ENCODE assay signal across 8 cellular contexts in the genomic region with DNA sequence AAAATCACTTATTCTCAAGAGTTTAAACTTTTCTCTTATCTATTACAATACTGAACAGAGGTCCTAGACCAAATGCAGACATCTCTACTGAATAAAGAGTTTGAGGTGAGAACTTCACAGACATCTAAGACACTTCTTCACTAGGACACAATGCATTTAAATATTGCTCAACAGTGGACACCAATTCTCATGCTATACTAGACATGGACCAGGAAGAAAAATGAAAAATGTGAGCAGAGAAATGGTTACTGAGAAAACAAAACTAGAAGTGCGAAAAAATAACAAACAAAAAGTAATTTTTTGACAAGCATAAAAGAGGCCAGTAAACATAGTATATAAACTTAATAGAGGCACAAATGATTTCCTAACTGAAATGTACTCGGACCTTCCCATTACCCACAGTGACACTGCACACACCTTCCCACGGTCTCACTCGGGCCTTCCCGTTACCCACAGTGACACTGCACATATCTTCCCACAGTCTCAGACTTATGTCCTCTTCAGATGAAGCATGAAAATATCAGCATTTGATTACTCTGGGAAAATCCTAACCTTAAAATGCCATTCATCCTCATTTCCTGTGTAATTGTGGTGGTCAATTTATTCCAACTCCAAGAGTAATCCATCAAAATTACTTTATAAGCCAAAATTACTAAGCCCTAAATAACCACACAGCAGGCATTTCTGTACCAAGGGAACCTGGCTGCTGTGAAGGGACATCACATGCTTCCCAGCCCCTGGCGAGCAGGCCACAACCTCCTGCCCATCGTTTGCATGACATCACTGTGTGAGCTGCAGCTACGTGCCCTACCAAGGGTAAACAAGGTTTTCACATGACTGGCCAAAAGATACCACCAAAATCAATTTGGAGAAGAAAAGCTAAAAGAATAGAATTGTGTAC. TPM values are rescaled to one million over a fixed set of nuclear protein-coding genes. Genes with fewer than 3 reads are reported as not detected.
A peak's percentile ranks its signal among the peaks of the same experiment; 100 is the strongest.
DNase-seq lines count a peak whose midpoint lies in the region; ATAC-seq and TF ChIP-seq lines count a peak whose summit lies in the region.

No MANE protein-coding gene starts in this region.

- no peak overlapping the region for H2BK5ac ChIP-seq in neuronal stem cell (ENCODE audit: low read length)

- no peak overlapping the region for H3K9ac ChIP-seq in neuronal stem cell (ENCODE audit: low read depth, low read length, poor library complexity)

- no TSS peak for BruUV-seq in A673 (replicated peaks; lab: Mats Ljungman, UMichigan)

- H3K9me3 ChIP-seq in A673 (ENCODE audit: low read depth, low read length, poor library complexity, severe bottlenecking) (no peaks in the 10 kb centered on the region), gastroesophageal sphincter (no peaks in the 10 kb centered on the region), sigmoid colon (no peaks in the 10 kb centered on the region), neuronal stem cell (replicated peaks in 1 of 2; ENCODE audit: control insufficient read depth in 2 of 2, insufficient read depth in 1 of 2, low read depth in 1 of 2, low read length in 2 of 2) (peaks cover 0 to 6% of the 10 kb centered on the region in 2 donors)

- intact Hi-C loops in A673 (cut with micrococcal nuclease; ENCODE audit: unreplicated experiment) (no loop called here), sigmoid colon (cut with DNase I) (no loop called here)

- H3K27me3 ChIP-seq in A673 (replicated peaks; ENCODE audit: insufficient read depth, low read depth, low read length, poor library complexity) (no peaks in the 10 kb centered on the region), gastroesophageal sphincter (no peaks in the 10 kb centered on the region), sigmoid colon (no peaks in the 10 kb centered on the region), neuronal stem cell (ENCODE audit: control insufficient read depth in 3 of 3, insufficient read depth in 3 of 3, low read depth in 1 of 3, low read length in 3 of 3) (no peaks in the 10 kb centered on the region)

- H3K4me2 ChIP-seq in neuronal stem cell (ENCODE audit: insufficient read depth, low read length, poor library complexity, severe bottlenecking) = no peak overlapping the region

- no peak overlapping the region for H2AFZ ChIP-seq in neuronal stem cell (ENCODE audit: low read length)

- 29 to 36% methylated on average over 6 to 8 of the region's 8 CpGs for WGBS in gastroesophageal sphincter (ENCODE audit: low coverage in 1 of 2), 2 donors
- 51 to 66% methylated on average over 8 of the region's 8 CpGs for WGBS in sigmoid colon, 2 donors
- no CpG with 5 or more reads among the region's 8 CpGs for WGBS in neuronal stem cell (ENCODE audit: extremely low coverage in 2 of 2, insufficient read length in 2 of 2, insufficient replicate concordance in 1 of 2), 2 donors

- POLR2A ChIA-PET in A673 (lab: Charles Lee; ENCODE audit: low non-redundant PET) = no interaction called here

- peak overlapping the region; percentile 19 for H3K27ac ChIP-seq in A673 (ENCODE audit: low read depth, low read length, poor library complexity, severe bottlenecking)
- H3K27ac ChIP-seq in gastroesophageal sphincter = peak overlapping the region; percentile 59 to 82 (median 79)
- peak overlapping the region; percentile 58 to 78 (median 78) for H3K27ac ChIP-seq in sigmoid colon
- H3K27ac ChIP-seq in neuronal stem cell (replicated peaks; ENCODE audit: low read length) = no peak overlapping the region

- CTCF ChIA-PET in A673 (lab: Charles Lee) = no interaction called here

- no peak overlapping the region for H2BK12ac ChIP-seq in neuronal stem cell (ENCODE audit: low read length)

- H3K4me1 ChIP-seq in A673 (ENCODE audit: insufficient read depth, low read length, poor library complexity, severe bottlenecking) (peaks cover 26% of the 10 kb centered on the region), gastroesophageal sphincter (peaks cover 3 to 100% (median 36%) of the 10 kb centered on the region in 3 donors), sigmoid colon (peaks cover 0 to 84% (median 37%) of the 10 kb centered on the region in 4 donors), neuronal stem cell (ENCODE audit: control insufficient read depth in 2 of 2, insufficient read depth in 1 of 2, low read depth in 1 of 2, low read length in 2 of 2) (peaks cover 5 to 6% of the 10 kb centered on the region in 2 donors)

- ATAC-seq in GM18858 (IDR thresholded peaks at IDR 0.05; ENCODE audit: unreplicated experiment) (peak; percentile 30), HG03045 (IDR thresholded peaks at IDR 0.05; ENCODE audit: unreplicated experiment) (peak; percentile 45), SK-N-SH treated with all-trans-retinoic acid at 6 μM for 48 hours (peak; percentile 63; the same call in 2 of the 3 replicates), gastroesophageal sphincter (peak; percentile 81), HG03025 (IDR thresholded peaks at IDR 0.05; ENCODE audit: low FRiP score, unreplicated experiment) (no peak)

- H2AK5ac ChIP-seq in neuronal stem cell (ENCODE audit: low read depth, low read length) = no peak overlapping the region

- TF ChIP-seq EP300 in gastroesophageal sphincter (IDR thresholded peaks at IDR 0.05) (no peak), sigmoid colon (IDR thresholded peaks at IDR 0.05) (peak in 1 of 4 donors; percentile 27)

- DNase-seq in A673 (ENCODE audit: low spot score) (peak; percentile 63), sigmoid colon (peak; percentile 83), neuronal stem cell (ENCODE audit: low spot score) (no peak)

- no peak overlapping the region for H3K14ac ChIP-seq in neuronal stem cell (ENCODE audit: low read length)

- peaks cover 3% of the 10 kb centered on the region for H3K79me1 ChIP-seq in neuronal stem cell (ENCODE audit: low read depth, low read length)

- no peak overlapping the region for H3K4ac ChIP-seq in neuronal stem cell (ENCODE audit: low read length)

- H4K91ac ChIP-seq in neuronal stem cell (ENCODE audit: low read depth, low read length, poor library complexity) = no peak overlapping the region

- no peak for TF ChIP-seq POLR2A in gastroesophageal sphincter (IDR thresholded peaks at IDR 0.05)
- TF ChIP-seq POLR2A in sigmoid colon (IDR thresholded peaks at IDR 0.05) = no peak

- H3K23ac ChIP-seq in neuronal stem cell (ENCODE audit: low read depth, low read length, poor library complexity) = no peak overlapping the region

- H3K4me3 ChIP-seq in A673 (ENCODE audit: low read depth, low read length, poor library complexity, severe bottlenecking) (no peak overlapping the region), gastroesophageal sphincter (no peak overlapping the region), sigmoid colon (no peak overlapping the region), neuronal stem cell (ENCODE audit: low read length in 2 of 2) (no peak overlapping the region)

- no peak for TF ChIP-seq CTCF in A673 (conservative IDR thresholded peaks at IDR 0.05; ENCODE audit: low read depth, low read length)
- peak in 1 of 4 experiments; percentile 7 for TF ChIP-seq CTCF in gastroesophageal sphincter (IDR thresholded peaks at IDR 0.05)
- no peak for TF ChIP-seq CTCF in sigmoid colon (IDR thresholded peaks at IDR 0.05)

- no peak overlapping the region for H2BK15ac ChIP-seq in neuronal stem cell (ENCODE audit: low read length)

- H3K36me3 ChIP-seq in A673 (ENCODE audit: insufficient read depth, low read length, poor library complexity, severe bottlenecking) (no peaks in the 10 kb centered on the region), gastroesophageal sphincter (peaks cover 0 to 29% of the 10 kb centered on the region in 2 donors), sigmoid colon (no peaks in the 10 kb centered on the region), neuronal stem cell (replicated peaks in 1 of 2; ENCODE audit: control insufficient read depth in 2 of 2, insufficient read depth in 2 of 2, low read length in 2 of 2) (peaks cover 11 to 55% of the 10 kb centered on the region in 2 donors)

- no peak overlapping the region for H3K18ac ChIP-seq in neuronal stem cell (ENCODE audit: low read length)

- H2BK120ac ChIP-seq in neuronal stem cell (ENCODE audit: low read depth, low read length) = no peak overlapping the region

- H4K8ac ChIP-seq in neuronal stem cell (ENCODE audit: low read depth, low read length) = no peak overlapping the region

TF ChIP-seq in SK-N-SH treated with all-trans-retinoic acid at 6 μM for 48 hours, 23 proteins besides CTCF, POLR2A, EP300 and RAD21 (continues in another document):
- TF ChIP-seq, protein P1, sequence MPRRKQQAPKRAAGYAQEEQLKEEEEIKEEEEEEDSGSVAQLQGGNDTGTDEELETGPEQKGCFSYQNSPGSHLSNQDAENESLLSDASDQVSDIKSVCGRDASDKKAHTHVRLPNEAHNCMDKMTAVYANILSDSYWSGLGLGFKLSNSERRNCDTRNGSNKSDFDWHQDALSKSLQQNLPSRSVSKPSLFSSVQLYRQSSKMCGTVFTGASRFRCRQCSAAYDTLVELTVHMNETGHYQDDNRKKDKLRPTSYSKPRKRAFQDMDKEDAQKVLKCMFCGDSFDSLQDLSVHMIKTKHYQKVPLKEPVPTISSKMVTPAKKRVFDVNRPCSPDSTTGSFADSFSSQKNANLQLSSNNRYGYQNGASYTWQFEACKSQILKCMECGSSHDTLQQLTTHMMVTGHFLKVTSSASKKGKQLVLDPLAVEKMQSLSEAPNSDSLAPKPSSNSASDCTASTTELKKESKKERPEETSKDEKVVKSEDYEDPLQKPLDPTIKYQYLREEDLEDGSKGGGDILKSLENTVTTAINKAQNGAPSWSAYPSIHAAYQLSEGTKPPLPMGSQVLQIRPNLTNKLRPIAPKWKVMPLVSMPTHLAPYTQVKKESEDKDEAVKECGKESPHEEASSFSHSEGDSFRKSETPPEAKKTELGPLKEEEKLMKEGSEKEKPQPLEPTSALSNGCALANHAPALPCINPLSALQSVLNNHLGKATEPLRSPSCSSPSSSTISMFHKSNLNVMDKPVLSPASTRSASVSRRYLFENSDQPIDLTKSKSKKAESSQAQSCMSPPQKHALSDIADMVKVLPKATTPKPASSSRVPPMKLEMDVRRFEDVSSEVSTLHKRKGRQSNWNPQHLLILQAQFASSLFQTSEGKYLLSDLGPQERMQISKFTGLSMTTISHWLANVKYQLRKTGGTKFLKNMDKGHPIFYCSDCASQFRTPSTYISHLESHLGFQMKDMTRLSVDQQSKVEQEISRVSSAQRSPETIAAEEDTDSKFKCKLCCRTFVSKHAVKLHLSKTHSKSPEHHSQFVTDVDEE (CRISPR knock-in tag; IDR thresholded peaks at IDR 0.05) = no peak
- no peak for TF ChIP-seq TCF4 (CRISPR knock-in tag; IDR thresholded peaks at IDR 0.05; ENCODE audit: borderline replicate concordance)
- no peak for TF ChIP-seq ARNTL (CRISPR knock-in tag; IDR thresholded peaks at IDR 0.05; ENCODE audit: borderline replicate concordance, low read depth)

RNA-seq across cellular contexts. Expression of gene SLC15A4, which starts 6.4 kb away (rescaled TPM):
- 19.9 and 20.3 TPM in 2 replicates for total RNA-seq in A673 (2021)
- 10 to 100 TPM; 28.1 to 49.9 (median 45.8) TPM for total RNA-seq in gastroesophageal sphincter
- 10 to 100 TPM; 19.4 to 42.0 (median 24.2) TPM for total RNA-seq in sigmoid colon
- 10 to 100 TPM in 1 of 3 donors, 1 to 10 TPM in 2; 3.6 to 14.0 (median 3.7) TPM for polyA plus RNA-seq in sigmoid colon
- 9.6 TPM for polyA plus RNA-seq in neuronal stem cell (2013, experiment 1 of 2)
- 9.9 TPM for polyA plus RNA-seq in neuronal stem cell (2013, experiment 2 of 2)

RNA-seq across cellular contexts. Expression of gene GLT1D1, which starts 35.9 kb away (rescaled TPM):
- total RNA-seq in A673 (2021) (not detected in 2 replicates), gastroesophageal sphincter (1 to 10 TPM in 1 of 4 donors, under 1 TPM in 2, not detected in 1; 0.27 to 1.8 (median 0.47) TPM), sigmoid colon (under 1 TPM; 0.28 to 0.95 (median 0.43) TPM)
- under 1 TPM; 0.23 to 0.60 (median 0.50) TPM for polyA plus RNA-seq in sigmoid colon
- 7.6 TPM for polyA plus RNA-seq in neuronal stem cell (2013, experiment 1 of 2)
- 7.7 TPM for polyA plus RNA-seq in neuronal stem cell (2013, experiment 2 of 2)
